ENCODE assay signal across 25 cellular contexts in the genomic region with DNA sequence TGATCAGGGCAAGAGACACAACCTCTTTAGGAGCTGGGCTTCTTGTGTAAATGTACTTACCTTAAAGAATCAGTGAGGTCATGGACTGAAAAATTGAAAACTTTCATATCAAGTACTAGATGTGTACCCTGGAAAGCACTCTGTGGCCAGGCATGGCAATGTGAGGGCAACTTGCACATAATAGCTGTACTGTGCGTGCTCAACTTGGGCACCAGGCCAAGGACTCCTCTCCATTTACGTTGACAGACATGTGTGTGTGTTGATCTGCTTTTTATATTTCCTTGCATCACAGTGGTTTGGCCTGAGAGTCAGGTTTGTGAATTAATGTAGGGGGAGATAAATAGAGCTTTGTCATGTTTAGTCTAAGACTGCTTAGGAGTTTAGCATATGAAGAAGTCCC.
"Had no signal": no experiment of that assay in that cellular context is flagged by ENCODE, and none has a peak within 500 bp of the region (broad histone marks: within the 10 kb centered on the region; RNA-seq: fewer than 3 reads in every experiment).

No MANE protein-coding gene starts in this region.

- H3K36me3 Mint-ChIP-seq: activated naive CD8-positive, alpha-beta T cell; memory B cell; type B pancreatic cell; WTC11 had no signal

- H3K4me3 Mint-ChIP-seq: activated CD4-positive, alpha-beta T cell treated with anti-CD3 and anti-CD28 coated beads for 36 hours; activated naive CD8-positive, alpha-beta T cell; activated T-cell treated with anti-CD3 and anti-CD28 coated beads, Interleukin-2, amount 50 U/mL, for 4 hours; memory B cell; nephron; type B pancreatic cell; WTC11 had no signal

- H3K27ac Mint-ChIP-seq: activated CD4-positive, alpha-beta T cell treated with anti-CD3 and anti-CD28 coated beads for 36 hours; activated naive CD8-positive, alpha-beta T cell; activated T-helper 2 cell treated with anti-CD3 and anti-CD28 coated beads, Interferon-gamma antibody, Interleukin-2, Interleukin-4, amounts not matched to agents 10 μg/mL and 5 μg/mL and 100 μg/mL, durations not matched to agents 14 hours and 24 hours and 36 hours; memory B cell; type B pancreatic cell; WTC11 had no signal

- H3K9me3 ChIP-seq: colonic mucosa, esophagus squamous epithelium, gastroesophageal sphincter, neutrophil, ovary, psoas muscle, right atrium auricular region, thoracic aorta, vagina had no signal

- H3K4me1 Mint-ChIP-seq: activated CD4-positive, alpha-beta T cell treated with anti-CD3 and anti-CD28 coated beads for 36 hours; memory B cell; nephron had no signal

- H3K4me3 ChIP-seq: colonic mucosa, esophagus squamous epithelium, gastroesophageal sphincter, ovary, psoas muscle, right atrium auricular region, thoracic aorta, vagina had no signal

- H3K9me3 Mint-ChIP-seq: nephron, type B pancreatic cell, WTC11 had no signal

- H3K27me3 ChIP-seq: colonic mucosa, esophagus squamous epithelium, gastroesophageal sphincter, neutrophil, ovary, right atrium auricular region, vagina had no signal

- H3K27ac ChIP-seq: colonic mucosa, esophagus squamous epithelium, gastroesophageal sphincter, neutrophil, ovary, psoas muscle, right atrium auricular region, thoracic aorta, vagina had no signal

- H3K4me1 ChIP-seq: colonic mucosa, esophagus squamous epithelium, gastroesophageal sphincter, psoas muscle, right atrium auricular region, vagina had no signal

- H3K27me3 Mint-ChIP-seq: activated CD4-positive, alpha-beta T cell treated with anti-CD3 and anti-CD28 coated beads for 36 hours; activated naive CD8-positive, alpha-beta T cell; memory B cell; type B pancreatic cell had no signal

- DNase-seq: activated CD4-positive, alpha-beta T cell treated with anti-CD3 and anti-CD28 coated beads for 36 hours; activated CD4-positive, alpha-beta T cell treated with anti-CD3 and anti-CD28 coated beads, Interleukin-2, amount 50 U/mL, for 48 hours; activated CD8-positive, alpha-beta memory T cell treated with anti-CD3 and anti-CD28 coated beads, Interleukin-2, amount 50 U/mL, for 48 hours; activated naive CD4-positive, alpha-beta T cell; activated T-cell treated with anti-CD3 and anti-CD28 coated beads, Interleukin-2, amount 50 U/mL, for 4 hours; central memory CD4-positive, alpha-beta T cell; colonic mucosa; esophagus squamous epithelium; islet precursor cell; left colon; ovary; psoas muscle; stimulated activated CD4-positive, alpha-beta T cell treated with anti-CD3 and anti-CD28 coated beads, Interleukin-4, amount 100 ng/mL, for 24 hours; stimulated activated naive CD4-positive, alpha-beta T cell treated with Interleukin-2 at 50 U/mL for 16 hours had no signal

- ATAC-seq: activated CD4-positive, alpha-beta T cell treated with anti-CD3 and anti-CD28 coated beads for 36 hours; activated T-cell treated with anti-CD3 and anti-CD28 coated beads, Interleukin-2, amount 50 U/mL, for 4 hours; gastroesophageal sphincter; left colon; psoas muscle; WTC11 had no signal

- H3K36me3 ChIP-seq: colonic mucosa, esophagus squamous epithelium, gastroesophageal sphincter, neutrophil, ovary, right atrium auricular region, thoracic aorta, vagina had no signal
